In the genomic region with DNA sequence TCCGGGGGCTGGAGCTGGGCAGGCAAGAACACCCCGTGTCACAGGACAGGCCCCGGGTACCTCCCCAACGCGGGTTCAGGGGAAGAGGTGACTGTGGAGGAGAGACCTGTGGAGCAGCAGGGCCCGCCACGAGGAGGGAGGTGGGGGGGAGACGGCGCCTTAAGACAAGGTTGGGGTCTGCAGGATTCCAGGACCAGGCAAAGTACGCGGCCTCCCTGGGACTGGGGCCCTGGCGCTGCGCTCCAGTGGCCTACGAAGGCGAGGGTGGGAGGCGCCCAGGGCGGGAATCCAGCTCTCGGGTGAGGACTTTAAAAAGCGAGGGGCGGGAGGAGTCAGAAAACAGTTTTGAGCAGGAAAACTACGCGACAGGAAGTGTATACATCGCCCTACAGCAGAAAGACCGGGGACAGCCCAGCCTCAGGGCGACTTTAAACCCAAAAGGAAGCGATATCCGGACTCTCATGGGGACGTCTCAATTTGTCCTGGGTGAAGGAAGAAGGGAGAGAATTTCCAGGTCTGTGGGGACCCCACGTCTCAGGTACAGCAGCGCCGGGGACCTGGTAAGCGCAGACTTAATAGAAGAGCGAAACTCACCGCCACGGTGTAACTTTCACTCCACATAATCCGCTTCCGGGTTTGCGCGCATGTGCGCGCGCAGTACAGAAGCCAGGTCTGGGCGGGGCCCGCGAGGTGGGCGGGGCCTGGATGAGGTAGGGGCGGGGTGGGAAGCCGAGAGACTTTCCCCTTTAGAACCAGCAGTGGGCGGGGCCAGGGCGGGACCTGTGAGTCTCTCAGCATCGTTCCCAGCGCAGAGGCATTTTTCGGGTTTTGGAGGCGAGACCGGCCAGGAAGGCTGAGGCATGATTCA, we compare ENCODE assay signal across 8 cellular contexts. TPM values are rescaled to one million over a fixed set of nuclear protein-coding genes. Genes with fewer than 3 reads are reported as not detected.
DNase-seq lines count a peak whose midpoint lies in the region; ATAC-seq and TF ChIP-seq lines count a peak whose summit lies in the region.

A gene (minus strand): TSS at position 638 of the 868 bp plus-strand sequence.

- CTCF ChIA-PET in activated CD8-positive, alpha-beta T cell treated with anti-CD3 and anti-CD28 coated beads for 36 hours (lab: Charles Lee): no interaction called here

- H3K4me1 Mint-ChIP-seq in activated CD8-positive, alpha-beta T cell treated with anti-CD3 and anti-CD28 coated beads for 36 hours (ENCODE audit: low read depth): peaks cover 12% of the 10 kb centered on the region

- H3K4me3 ChIP-seq in ectodermal cell (ENCODE audit: insufficient read depth, low read depth, low read length) (peak within 1 kb of the TSS; percentile 76), lower lobe of right lung (peak within 1 kb of the TSS; percentile 85)

- ATAC-seq in HG03457 (IDR thresholded peaks at IDR 0.05; ENCODE audit: unreplicated experiment) (peak; percentile 84), lower lobe of right lung (peak; percentile 99)
- ATAC-seq in activated CD8-positive, alpha-beta T cell treated with anti-CD3 and anti-CD28 coated beads for 36 hours: peak; percentile 97

- H3K27ac ChIP-seq in ectodermal cell (ENCODE audit: insufficient read depth, low read depth, low read length, poor library complexity, severe bottlenecking) (peak within 1 kb of the TSS; percentile 3), lower lobe of right lung (peak within 1 kb of the TSS; percentile 88)

- H3K36me3 ChIP-seq in ectodermal cell (ENCODE audit: control insufficient read depth, insufficient read depth, low read length): no peaks in the 10 kb centered on the region
- H3K36me3 ChIP-seq in lower lobe of right lung: peaks cover 12% of the 10 kb centered on the region

- intact Hi-C loops in activated CD8-positive, alpha-beta T cell treated with anti-CD3 and anti-CD28 coated beads for 36 hours (cut with micrococcal nuclease): no loop called here
- intact Hi-C loops in lower lobe of right lung (cut with DNase I): no loop called here

- DNase-seq in AG20443 (ENCODE audit: low spot score) (peak; percentile 99), GM19238 (ENCODE audit: insufficient read length, low spot score) (peak; percentile 88), NCI-H82 (lab: John Stamatoyannopoulos, UW) (peak; percentile 98), lower lobe of right lung (peak; percentile 98)
- DNase-seq in activated CD8-positive, alpha-beta T cell treated with anti-CD3 and anti-CD28 coated beads for 36 hours: peak; percentile 98
- DNase-seq in stimulated activated CD4-positive, alpha-beta T cell treated with anti-CD3 and anti-CD28 coated beads, TNF-alpha, amount 100 ng/mL, for 1 hour (ENCODE audit: low read depth in 3 of 3, low spot score in 1 of 3): peak; percentile 77 to 91 (median 83)

- no peaks in the 10 kb centered on the region for H3K27me3 Mint-ChIP-seq in activated CD8-positive, alpha-beta T cell treated with anti-CD3 and anti-CD28 coated beads for 36 hours

- no peak for TF ChIP-seq CTCF in activated CD8-positive, alpha-beta T cell treated with anti-CD3 and anti-CD28 coated beads for 36 hours (IDR thresholded peaks at IDR 0.05)
- TF ChIP-seq CTCF in lower lobe of right lung (IDR thresholded peaks at IDR 0.05): no peak

- H3K4me3 Mint-ChIP-seq in activated CD8-positive, alpha-beta T cell treated with anti-CD3 and anti-CD28 coated beads for 36 hours: peak within 1 kb of the TSS; percentile 98

- no peaks in the 10 kb centered on the region for H3K27me3 ChIP-seq in ectodermal cell (ENCODE audit: control insufficient read depth, insufficient read depth, low read length, poor library complexity, severe bottlenecking)
- H3K27me3 ChIP-seq in lower lobe of right lung (ENCODE audit: low read depth): no peaks in the 10 kb centered on the region

- 0 to 1% methylated on average over 55 of the region's 55 CpGs for WGBS in ectodermal cell, 2 experiments

- H3K27ac Mint-ChIP-seq in activated CD8-positive, alpha-beta T cell treated with anti-CD3 and anti-CD28 coated beads for 36 hours: peak within 1 kb of the TSS; percentile 98

- H3K9me3 ChIP-seq in ectodermal cell (ENCODE audit: control insufficient read depth, low read length): no peaks in the 10 kb centered on the region
- H3K9me3 ChIP-seq in lower lobe of right lung: no peaks in the 10 kb centered on the region

- H3K9me3 Mint-ChIP-seq in activated CD8-positive, alpha-beta T cell treated with anti-CD3 and anti-CD28 coated beads for 36 hours: peaks cover 5% of the 10 kb centered on the region

- peaks cover 14% of the 10 kb centered on the region for H3K36me3 Mint-ChIP-seq in activated CD8-positive, alpha-beta T cell treated with anti-CD3 and anti-CD28 coated beads for 36 hours (ENCODE audit: low read depth)

- H3K4me1 ChIP-seq in ectodermal cell (ENCODE audit: control insufficient read depth, insufficient read depth, low read length) (no peaks in the 10 kb centered on the region), lower lobe of right lung (peaks cover 13% of the 10 kb centered on the region)

- POLR2A ChIA-PET in activated CD8-positive, alpha-beta T cell treated with anti-CD3 and anti-CD28 coated beads for 36 hours (lab: Charles Lee): interaction anchor here (0.6 to 0.9 kb wide), 3 partner anchors 12 to 265 kb away, joined by 3 read pairs; no protein-coding TSS in a partner anchor

RNA-seq across cellular contexts. Expression of the gene that starts here (rescaled TPM):
- total RNA-seq in activated CD8-positive, alpha-beta T cell treated with anti-CD3 and anti-CD28 coated beads for 36 hours: 10 to 100 TPM; 27.4 to 31.1 TPM
- 67.3 TPM for polyA plus RNA-seq in ectodermal cell (2013, experiment 1 of 4)
- 69.6 TPM for polyA plus RNA-seq in ectodermal cell (2013, experiment 2 of 4)
- polyA plus RNA-seq in ectodermal cell (2013, experiment 3 of 4): 58.2 TPM
- polyA plus RNA-seq in ectodermal cell (2013, experiment 4 of 4): 61.5 TPM
- 47.9 TPM for total RNA-seq in lower lobe of right lung

Comparison
In these comparisons a context has a peak if more than half of its experiments do, and no peak if none do; other contexts are left out.
1. Peak in every context shown above with its lines: DNase-seq, ATAC-seq, H3K4me3 ChIP-seq and H3K27ac ChIP-seq.